In genomic region chr16:2214721-2214970, GRCh38 we compare ENCODE assay signal across 8 cellular contexts. TPM values are rescaled to one million over a fixed set of nuclear protein-coding genes. Genes with fewer than 3 reads are reported as not detected.
A peak's percentile ranks its signal among the peaks of the same experiment; 100 is the strongest.
DNase-seq lines count a peak whose midpoint lies in the region; ATAC-seq, FAIRE-seq and TF ChIP-seq lines count a peak whose summit lies in the region.

Gene PGP, minus strand, starts transcription at chr16:2214840. Its CDS starts 63 bp downstream, at chr16:2214777.

- no peaks in the 10 kb centered on the region for H3K4me1 ChIP-seq in GM12878 (ENCODE audit: control insufficient read depth, insufficient read depth, low read length)

- TF ChIP-seq EP300 in GM12878 (IDR thresholded peaks at IDR 0.05; ENCODE audit: borderline replicate concordance in 1 of 2, control insufficient read depth in 1 of 2, low read depth in 2 of 2, low read length in 2 of 2): no peak

- TF ChIP-seq POLR2A in GM12878 (IDR thresholded peaks at IDR 0.05; ENCODE audit: low read depth, low read length): no peak

- no peaks in the 10 kb centered on the region for H3K27me3 Mint-ChIP-seq in activated CD8-positive, alpha-beta memory T cell treated with anti-CD3 and anti-CD28 coated beads, Interleukin-2, amount 10 ng/mL, durations not matched to agents 7 days and 5 days

- FAIRE-seq in GM12878 (lab: Jason Lieb, UNC): peak; percentile 97

- peak; percentile 96 for ATAC-seq in activated CD8-positive, alpha-beta memory T cell treated with anti-CD3 and anti-CD28 coated beads, Interleukin-2, amount 10 ng/mL, durations not matched to agents 7 days and 5 days
- ATAC-seq in HG03460 (IDR thresholded peaks at IDR 0.05; ENCODE audit: unreplicated experiment): peak; percentile 87
- ATAC-seq in GM12878: no peak

- SMC1A ChIA-PET in GM12878 (lab: Charles Lee; ENCODE audit: uncharacterized antibody, unreplicated experiment): interaction anchor here (0.7 to 1.0 kb wide), 2 partner anchors 8 to 60 kb away, joined by 3 to 4 read pairs; partner anchors contain the start of genes E4F1 and TRAF7

- RAD21 ChIA-PET in GM12878 (lab: Charles Lee; ENCODE audit: unreplicated experiment): interaction anchor here (0.8 to 1.3 kb wide), 5 partner anchors 9 to 216 kb away, joined by 3 to 7 read pairs (median 4); partner anchors contain the start of genes ECI1 and TRAF7

- WGBS in GM12878 (ENCODE audit: insufficient coverage, insufficient replicate concordance, low lambda C conversion rate, missing lambda C conversion rate): under 1% methylated on average over 22 of the region's 47 CpGs

- H3K27me3 ChIP-seq in GM12878 (replicated peaks in 1 of 2; ENCODE audit: control insufficient read depth in 2 of 2, insufficient read depth in 2 of 2, low read length in 1 of 2) (no peaks in the 10 kb centered on the region), layer of hippocampus (ENCODE audit: control insufficient read depth, insufficient read depth, low read length) (no peaks in the 10 kb centered on the region)

- peak within 1 kb of the TSS; percentile 88 for H3K4me3 ChIP-seq in GM12878

- peak within 1 kb of the TSS; percentile 88 for H3K9ac ChIP-seq in GM12878 (ENCODE audit: control insufficient read depth, insufficient read depth, low read length)

- peaks cover 22% of the 10 kb centered on the region for H3K4me1 Mint-ChIP-seq in activated CD8-positive, alpha-beta memory T cell treated with anti-CD3 and anti-CD28 coated beads, Interleukin-2, amount 10 ng/mL, durations not matched to agents 7 days and 5 days

- intact Hi-C loops in GM12878 (cut with micrococcal nuclease; ENCODE audit: unreplicated experiment): no loop called here

- DNase-seq in activated CD8-positive, alpha-beta memory T cell treated with anti-CD3 and anti-CD28 coated beads, Interleukin-2, amount 10 ng/mL, durations not matched to agents 7 days and 5 days: no peak
- no peak for DNase-seq in activated CD8-positive, alpha-beta memory T cell treated with anti-CD3 and anti-CD28 coated beads for 24 hours
- DNase-seq in GM12878 (ENCODE audit: low read depth, low spot score) (no peak), substantia nigra (lab: John Stamatoyannopoulos, UW) (no peak), NOMO-1 (lab: John Stamatoyannopoulos, UW; ENCODE audit: unreplicated experiment in 2 of 2) (no peak), NCI-H82 treated with DMSO at 0.1 percent for 48 hours (lab: John Stamatoyannopoulos, UW; ENCODE audit: unreplicated experiment) (no peak)

- no peak for TF ChIP-seq CTCF in GM12878 (IDR thresholded peaks at IDR 0.05 in 2 of 3, conservative IDR thresholded peaks at IDR 0.05 in 1 of 3; ENCODE audit: control insufficient read depth in 2 of 3, extremely low read depth in 1 of 3, insufficient read depth in 1 of 3, low read depth in 3 of 3, low read length in 3 of 3)

- POLR2A ChIA-PET in GM12878 (lab: Charles Lee): interaction anchor here (0.5 to 1.7 kb wide), 11 partner anchors 8 to 389 kb away, joined by 3 to 11 read pairs (median 5); partner anchors contain the start of genes ECI1, MLST8, NTHL1 and TRAF7

- H3K4me2 ChIP-seq in GM12878 (ENCODE audit: control insufficient read depth, insufficient read depth): peak within 1 kb of the TSS; percentile 82

- peak within 1 kb of the TSS; percentile 96 for H2AFZ ChIP-seq in GM12878 (ENCODE audit: control insufficient read depth, low read depth, low read length)

- CTCF ChIA-PET in activated CD8-positive, alpha-beta memory T cell treated with anti-CD3 and anti-CD28 coated beads, Interleukin-2, amount 10 ng/mL, durations not matched to agents 7 days and 5 days (lab: Charles Lee): interaction anchor here (0.6 to 1.6 kb wide), 9 partner anchors 8 to 74 kb away, joined by 3 to 9 read pairs (median 3); partner anchors contain the start of gene ECI1
- CTCF ChIA-PET in GM12878 (lab: Yijun Ruan, JAX): interaction anchor here (1.0 to 1.5 kb wide), 2 partner anchors 9 to 20 kb away, joined by 3 to 6 read pairs; partner anchors contain the start of gene MLST8

- H3K79me2 ChIP-seq in GM12878 (ENCODE audit: control insufficient read depth, insufficient read depth, low read length): peaks cover 16% of the 10 kb centered on the region

- H3K9me3 ChIP-seq in GM12878 (replicated peaks; ENCODE audit: control insufficient read depth, insufficient read depth, low read length): no peaks in the 10 kb centered on the region

- no peaks in the 10 kb centered on the region for H3K9me3 Mint-ChIP-seq in activated CD8-positive, alpha-beta memory T cell treated with anti-CD3 and anti-CD28 coated beads, Interleukin-2, amount 10 ng/mL, durations not matched to agents 7 days and 5 days (ENCODE audit: low read depth)

- H3K4me3 Mint-ChIP-seq in activated CD8-positive, alpha-beta memory T cell treated with anti-CD3 and anti-CD28 coated beads, Interleukin-2, amount 10 ng/mL, durations not matched to agents 7 days and 5 days: peak within 1 kb of the TSS; percentile 89

- TF ChIP-seq RAD21 in GM12878 (IDR thresholded peaks at IDR 0.05; ENCODE audit: insufficient read depth, low read depth, low read length): no peak

- H3K27ac Mint-ChIP-seq in activated CD8-positive, alpha-beta memory T cell treated with anti-CD3 and anti-CD28 coated beads, Interleukin-2, amount 10 ng/mL, durations not matched to agents 7 days and 5 days: peak within 1 kb of the TSS; percentile 91

- H3K27ac ChIP-seq in GM12878 (ENCODE audit: control insufficient read depth, insufficient read depth) (peak within 1 kb of the TSS; percentile 87), layer of hippocampus (ENCODE audit: low read depth, low read length) (peak within 1 kb of the TSS; percentile 77), substantia nigra (ENCODE audit: low read depth, low read length, poor library complexity, severe bottlenecking) (peak within 1 kb of the TSS; percentile 93)

- H4K20me1 ChIP-seq in GM12878 (ENCODE audit: control insufficient read depth, insufficient read depth): no peaks in the 10 kb centered on the region

- H3K36me3 Mint-ChIP-seq in activated CD8-positive, alpha-beta memory T cell treated with anti-CD3 and anti-CD28 coated beads, Interleukin-2, amount 10 ng/mL, durations not matched to agents 7 days and 5 days: peaks cover 6% of the 10 kb centered on the region

- peaks cover 0 to 3% of the 10 kb centered on the region in 2 experiments; a peak in 2 of 4 replicates for H3K36me3 ChIP-seq in GM12878 (ENCODE audit: control insufficient read depth in 2 of 2, insufficient read depth in 2 of 2, low read length in 1 of 2)

- no TSS peak for BruUV-seq in GM12878 (replicated peaks; lab: Mats Ljungman, UMichigan)

- in situ Hi-C loops in GM12878 (cut with MboI): no loop called here

TF ChIP-seq in GM12878, 131 proteins besides CTCF, POLR2A, EP300 and RAD21 (continues in another document):
- TF ChIP-seq TARDBP (IDR thresholded peaks at IDR 0.05; ENCODE audit: borderline replicate concordance): peak; percentile 95
- peak; percentile 78; the same call in 1 of the 2 replicates for TF ChIP-seq ATF3 (IDR thresholded peaks at IDR 0.05; ENCODE audit: borderline replicate concordance, extremely low read depth, low read depth, low read length)
- TF ChIP-seq FOS (IDR thresholded peaks at IDR 0.05; ENCODE audit: borderline replicate concordance, extremely low read depth, insufficient read length): peak; percentile 96
- peak; percentile 95; the same call in 1 of the 2 replicates for TF ChIP-seq CHD2 (IDR thresholded peaks at IDR 0.05; ENCODE audit: borderline replicate concordance, low read depth, low read length)
- 0 out of 2 replicates have a peak, but pooled peaks have one; percentile 29 for TF ChIP-seq FOXM1 (IDR thresholded peaks at IDR 0.05; ENCODE audit: low read depth, low read length)

RNA-seq across cellular contexts. Expression of gene PGP, which starts in this region (rescaled TPM):
- 10 to 100 TPM; 29.8 to 34.8 TPM for total RNA-seq in activated CD8-positive, alpha-beta memory T cell treated with anti-CD3 and anti-CD28 coated beads, Interleukin-2, amount 10 ng/mL, durations not matched to agents 7 days and 5 days
- total RNA-seq in GM12878 (2013; cell fraction: nucleolus; rRNA removed): 13.3 and 13.5 TPM in 2 replicates
- total RNA-seq in GM12878 (2014; rRNA removed): 22.4 and 25.4 TPM in 2 replicates
- 9.4 and 10.8 TPM in 2 replicates for total RNA-seq in GM12878 (2014; rRNA removed; fragmentation: Illumina TruSeq; extraction: Trizol)
- 25.7 and 26.1 TPM in 2 replicates for total RNA-seq in GM12878 (2021)
- 2.5 TPM for polyA plus RNA-seq in GM12878 (2011; ENCODE audit: low read depth)
- 4.1 and 6.4 TPM in 2 replicates for polyA plus RNA-seq in GM12878 (2011; rRNA removed)
- polyA plus RNA-seq in GM12878 (2011; cell fraction: cytosol; rRNA removed): 7.4 and 14.2 TPM in 2 replicates
- polyA plus RNA-seq in GM12878 (2011; cell fraction: nucleus; rRNA removed): 26.4 and 33.0 TPM in 2 replicates
- polyA plus RNA-seq in GM12878 (2012): 7.3 and 9.3 TPM in 2 replicates
- 2.2 and 5.6 TPM in 2 replicates for polyA plus RNA-seq in GM12878 (2014; fragmentation: Illumina TruSeq; extraction: Trizol)
- 1 to 10 TPM in 1 of 2 experiments, under 1 TPM in 1; 0.42 to 5.0 TPM for polyA plus RNA-seq in GM12878 (2014; fragmentation: Nextera tagmentation; extraction: Ambion mirVana)
- polyA plus RNA-seq in GM12878 (2014; rRNA removed): 28.0 and 34.9 TPM in 2 replicates
- 10 to 100 TPM; 13.4 to 25.4 TPM for polyA plus RNA-seq in GM12878 (2016; fragmentation: Nextera tagmentation; extraction: Ambion mirVana)
- 3.1 and 5.9 TPM in 2 replicates for polyA minus RNA-seq in GM12878 (2011; rRNA and poly(A)+ RNA removed)
- polyA minus RNA-seq in GM12878 (2011; cell fraction: cytosol; rRNA and poly(A)+ RNA removed): 4.1 and 5.5 TPM in 2 replicates
- 9.1 and 16.8 TPM in 2 replicates for polyA minus RNA-seq in GM12878 (2011; cell fraction: nucleus; rRNA and poly(A)+ RNA removed)
